In genomic region chr18:1528964-1529509, GRCh38 we compare ENCODE assay signal across 1 cellular context.
TF ChIP-seq lines count a peak whose summit lies in the region.

No MANE protein-coding gene starts in this region.

TF ChIP-seq in K562, 482 proteins besides CTCF, POLR2A, EP300 and RAD21 (continued from another document and continues in another):
- TF ChIP-seq ZBTB11 (CRISPR knock-in tag; IDR thresholded peaks at IDR 0.05) = no peak
- no peak for TF ChIP-seq ZNF217 (CRISPR knock-in tag; IDR thresholded peaks at IDR 0.05)
- TF ChIP-seq MNT (conservative IDR thresholded peaks at IDR 0.05) = no peak
- TF ChIP-seq HMBOX1 (IDR thresholded peaks at IDR 0.05) = no peak
- TF ChIP-seq ETV6 (IDR thresholded peaks at IDR 0.05; ENCODE audit: borderline replicate concordance in 1 of 2, low read depth in 2 of 2, low read length in 1 of 2) = no peak
- no peak for TF ChIP-seq ETV6 (CRISPR knock-in tag; IDR thresholded peaks at IDR 0.05; ENCODE audit: borderline replicate concordance)
- TF ChIP-seq DDX20 (tag; IDR thresholded peaks at IDR 0.05; ENCODE audit: low read depth) = no peak
- no peak for TF ChIP-seq POLR2AphosphoS5 (IDR thresholded peaks at IDR 0.05; ENCODE audit: control insufficient read depth, insufficient read depth, low read depth, low read length)
- TF ChIP-seq THAP12 (CRISPR knock-in tag; IDR thresholded peaks at IDR 0.05) = no peak
- TF ChIP-seq SIN3A (IDR thresholded peaks at IDR 0.05; ENCODE audit: borderline replicate concordance in 2 of 2, control insufficient read depth in 1 of 2, low read depth in 2 of 2, low read length in 2 of 2) = no peak
- TF ChIP-seq CEBPG (CRISPR knock-in tag; IDR thresholded peaks at IDR 0.05) = no peak
- peak; percentile 70 to 91 for TF ChIP-seq CEBPG (tag; conservative IDR thresholded peaks at IDR 0.05 in 1 of 2, IDR thresholded peaks at IDR 0.05 in 1 of 2)
- TF ChIP-seq ZNF584 (CRISPR knock-in tag; IDR thresholded peaks at IDR 0.05; ENCODE audit: low read depth) = no peak
- TF ChIP-seq THRB (CRISPR knock-in tag; conservative IDR thresholded peaks at IDR 0.05) = 0 out of 2 replicates have a peak, but pooled peaks have one; percentile 42
- TF ChIP-seq ZNF589 (CRISPR knock-in tag; IDR thresholded peaks at IDR 0.05; ENCODE audit: low read depth) = 0 out of 2 replicates have a peak, but pooled peaks have one; percentile 62
- TF ChIP-seq PHTF2 (CRISPR knock-in tag; IDR thresholded peaks at IDR 0.05) = no peak
- no peak for TF ChIP-seq HDAC8 (tag; IDR thresholded peaks at IDR 0.05)
- 0 out of 4 replicates have a peak, but pooled peaks of 1 of the 2 experiments have one; percentile 27 for TF ChIP-seq FOXK2 (conservative IDR thresholded peaks at IDR 0.05 in 1 of 2, IDR thresholded peaks at IDR 0.05 in 1 of 2; ENCODE audit: low read depth in 2 of 2)
- TF ChIP-seq PURB (CRISPR knock-in tag; IDR thresholded peaks at IDR 0.05; ENCODE audit: low read depth) = no peak
- no peak for TF ChIP-seq MYC (IDR thresholded peaks at IDR 0.05; ENCODE audit: low read depth, low read length)
- TF ChIP-seq MYC (CRISPR knock-in tag; IDR thresholded peaks at IDR 0.05; ENCODE audit: borderline replicate concordance, low read depth) = no peak
- TF ChIP-seq ZNF445 (CRISPR knock-in tag; IDR thresholded peaks at IDR 0.05; ENCODE audit: low read depth) = no peak
- TF ChIP-seq ZNF395 (CRISPR knock-in tag; IDR thresholded peaks at IDR 0.05) = no peak
- no peak for TF ChIP-seq KLF6 (CRISPR knock-in tag; IDR thresholded peaks at IDR 0.05; ENCODE audit: borderline replicate concordance)
- TF ChIP-seq AFF1 (IDR thresholded peaks at IDR 0.05; ENCODE audit: low read depth in 1 of 2, partially characterized antibody in 2 of 2) = peak in 1 of 2 experiments; percentile 20
- TF ChIP-seq ARID1B (IDR thresholded peaks at IDR 0.05) = peak; percentile 23; the same call in 1 of the 2 replicates
- TF ChIP-seq ELF4 (CRISPR knock-in tag; IDR thresholded peaks at IDR 0.05) = 0 out of 2 replicates have a peak, but pooled peaks have one; percentile 65
- no peak for TF ChIP-seq ZNF740 (CRISPR knock-in tag; IDR thresholded peaks at IDR 0.05)
- no peak for TF ChIP-seq ZNF740 (tag; IDR thresholded peaks at IDR 0.05)
- no peak for TF ChIP-seq ETV1 (tag; conservative IDR thresholded peaks at IDR 0.05; ENCODE audit: low read depth)
- no peak for TF ChIP-seq L3MBTL2 (IDR thresholded peaks at IDR 0.05)
- TF ChIP-seq STAG1 (CRISPR knock-in tag; IDR thresholded peaks at IDR 0.05; ENCODE audit: borderline replicate concordance) = no peak
- TF ChIP-seq MCM2 (IDR thresholded peaks at IDR 0.05; ENCODE audit: low read depth) = no peak
- TF ChIP-seq HINFP (tag; conservative IDR thresholded peaks at IDR 0.05; ENCODE audit: low read depth) = no peak
- no peak for TF ChIP-seq GTF2E2 (tag; IDR thresholded peaks at IDR 0.05)
- TF ChIP-seq MAFF (IDR thresholded peaks at IDR 0.05; ENCODE audit: low read length) = no peak
- no peak for TF ChIP-seq TEAD4 (IDR thresholded peaks at IDR 0.05; ENCODE audit: low read length)
- no peak for TF ChIP-seq TEAD4 (CRISPR knock-in tag; IDR thresholded peaks at IDR 0.05; ENCODE audit: borderline replicate concordance)
- TF ChIP-seq NCOA4 (IDR thresholded peaks at IDR 0.05; ENCODE audit: partially characterized antibody) = no peak
- TF ChIP-seq SREBF2 (CRISPR knock-in tag; IDR thresholded peaks at IDR 0.05) = no peak
